8 cellular contexts compared by ENCODE assay signal in the genomic region with DNA sequence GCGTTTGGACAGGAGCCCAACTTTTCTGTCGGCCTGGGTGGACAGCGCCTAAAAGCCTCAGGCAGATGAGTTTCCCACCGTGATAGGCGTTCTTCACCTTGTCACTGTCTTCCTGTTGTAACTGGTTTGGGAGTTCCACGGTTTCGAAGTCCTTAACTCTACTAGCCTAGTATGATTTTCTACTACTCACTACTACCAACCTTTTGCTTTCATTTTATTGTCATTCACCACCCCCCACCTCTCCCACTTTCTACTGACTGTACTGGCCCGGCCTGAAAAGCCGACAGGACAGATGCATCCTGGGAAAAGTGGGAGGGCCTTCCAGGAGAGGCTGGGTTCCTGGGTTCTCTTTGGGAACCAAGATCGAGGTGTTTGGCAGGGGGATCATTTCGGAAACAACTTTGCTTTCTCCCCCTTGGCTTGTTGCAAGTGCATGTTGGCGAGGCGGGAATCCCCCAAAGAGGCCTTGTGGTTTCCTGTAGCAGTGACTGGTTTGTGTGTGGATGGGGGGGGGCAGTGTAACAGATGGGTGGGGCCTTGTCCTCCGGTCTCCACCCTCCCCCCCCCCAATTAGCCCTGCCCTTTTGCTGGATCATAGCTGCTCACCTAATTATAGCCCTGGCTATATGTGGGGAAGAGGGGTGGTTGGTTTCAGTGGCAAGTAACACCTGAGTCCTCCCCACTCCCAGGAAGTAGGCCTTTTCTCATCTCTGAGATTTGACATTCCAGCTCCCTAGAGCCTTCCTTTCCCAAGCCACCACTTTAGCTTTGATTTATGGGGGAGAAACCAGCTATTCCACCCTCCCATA. TPM values are rescaled to one million over a fixed set of nuclear protein-coding genes. Genes with fewer than 3 reads are reported as not detected.
DNase-seq lines count a peak whose midpoint lies in the region; ATAC-seq, FAIRE-seq and TF ChIP-seq lines count a peak whose summit lies in the region.

No MANE protein-coding gene starts in this region.

- peak overlapping the region; percentile 90 for H3K4me3 Mint-ChIP-seq in activated CD4-positive, alpha-beta T cell treated with anti-CD3 and anti-CD28 coated beads, Interleukin-2, amount 10 ng/mL, durations not matched to agents 24 days and 14 days

- no peak for TF ChIP-seq CTCF in coronary artery (IDR thresholded peaks at IDR 0.05)

- peaks cover 55% of the 10 kb centered on the region for H3K4me1 Mint-ChIP-seq in activated CD4-positive, alpha-beta T cell treated with anti-CD3 and anti-CD28 coated beads, Interleukin-2, amount 10 ng/mL, durations not matched to agents 24 days and 14 days

- no peak for FAIRE-seq in H54 (lab: Jason Lieb, UNC)

- DNase-seq in Ammon's horn (ENCODE audit: low spot score) (peak; percentile 56), H54 (ENCODE audit: insufficient read length, low spot score) (peak; percentile 77), NCI-H460 (ENCODE audit: extremely low read depth, low read depth) (peak; percentile 74), coronary artery (ENCODE audit: low spot score) (peak; percentile 86), left lobe of liver (ENCODE audit: low spot score) (peak; percentile 80)
- DNase-seq in activated CD4-positive, alpha-beta T cell treated with anti-CD3 and anti-CD28 coated beads, Interleukin-2, amount 10 ng/mL, durations not matched to agents 24 days and 14 days = peak; percentile 95
- peak; percentile 86 for DNase-seq in stimulated activated CD4-positive, alpha-beta T cell treated with anti-CD3 and anti-CD28 coated beads, Interleukin-2, amount 100 ng/mL, for 4 hours (ENCODE audit: low read depth)

- intact Hi-C loops in activated CD4-positive, alpha-beta T cell treated with anti-CD3 and anti-CD28 coated beads, Interleukin-2, amount 10 ng/mL, durations not matched to agents 24 days and 14 days (cut with micrococcal nuclease) = loop anchor here (1.0 to 5.0 kb wide), 5 partner anchors 20 to 534 kb away; partner anchors contain the start of genes CD68, NEURL4 and SLC16A13

- H3K27me3 Mint-ChIP-seq in activated CD4-positive, alpha-beta T cell treated with anti-CD3 and anti-CD28 coated beads, Interleukin-2, amount 10 ng/mL, durations not matched to agents 24 days and 14 days = peaks cover 5% of the 10 kb centered on the region

- TF ChIP-seq POLR2A in H54 (IDR thresholded peaks at IDR 0.05; ENCODE audit: low read depth, low read length) = no peak

- peak overlapping the region; percentile 92 for H3K4me3 ChIP-seq in coronary artery

- H3K27ac ChIP-seq in coronary artery = peak overlapping the region; percentile 99

- no peaks in the 10 kb centered on the region for H3K9me3 Mint-ChIP-seq in activated CD4-positive, alpha-beta T cell treated with anti-CD3 and anti-CD28 coated beads, Interleukin-2, amount 10 ng/mL, durations not matched to agents 24 days and 14 days

- H3K27ac Mint-ChIP-seq in activated CD4-positive, alpha-beta T cell treated with anti-CD3 and anti-CD28 coated beads, Interleukin-2, amount 10 ng/mL, durations not matched to agents 24 days and 14 days = peak overlapping the region; percentile 98

- H3K36me3 Mint-ChIP-seq in activated CD4-positive, alpha-beta T cell treated with anti-CD3 and anti-CD28 coated beads, Interleukin-2, amount 10 ng/mL, durations not matched to agents 24 days and 14 days (ENCODE audit: low read depth) = peaks cover 59% of the 10 kb centered on the region

- peak; percentile 49 for ATAC-seq in left lobe of liver
- no peak for ATAC-seq in HG02763 (IDR thresholded peaks at IDR 0.05; ENCODE audit: unreplicated experiment)

RNA-seq across cellular contexts. Expression of gene EIF5A, which starts 1.4 kb away (rescaled TPM):
- 659 and 733 TPM in 2 replicates for total RNA-seq in NCI-H460 (2014; rRNA removed; shearing (Covaris generic))
- polyA plus RNA-seq in NCI-H460 (2014; cell fraction: nucleus; rRNA removed) = 808 and 1,059 TPM in 2 replicates
- total RNA-seq in activated CD4-positive, alpha-beta T cell treated with anti-CD3 and anti-CD28 coated beads, Interleukin-2, amount 10 ng/mL, durations not matched to agents 24 days and 14 days = 1,303 and 1,327 TPM in 2 replicates
- 242 TPM for total RNA-seq in left lobe of liver

RNA-seq across cellular contexts. Expression of gene GPS2, which starts 6.3 kb away (rescaled TPM):
- total RNA-seq in NCI-H460 (2014; rRNA removed; shearing (Covaris generic)) = 63.3 and 64.2 TPM in 2 replicates
- polyA plus RNA-seq in NCI-H460 (2014; cell fraction: nucleus; rRNA removed) = 143 and 164 TPM in 2 replicates
- 51.5 and 56.2 TPM in 2 replicates for total RNA-seq in activated CD4-positive, alpha-beta T cell treated with anti-CD3 and anti-CD28 coated beads, Interleukin-2, amount 10 ng/mL, durations not matched to agents 24 days and 14 days
- 21.2 TPM for total RNA-seq in left lobe of liver

RNA-seq across cellular contexts. Expression of gene YBX2, which starts 14.4 kb away (rescaled TPM):
- total RNA-seq in NCI-H460 (2014; rRNA removed; shearing (Covaris generic)) = 0.06 and 0.15 TPM in 2 replicates
- polyA plus RNA-seq in NCI-H460 (2014; cell fraction: nucleus; rRNA removed) = 2.7 and 4.1 TPM in 2 replicates
- 0.21 and 0.33 TPM in 2 replicates for total RNA-seq in activated CD4-positive, alpha-beta T cell treated with anti-CD3 and anti-CD28 coated beads, Interleukin-2, amount 10 ng/mL, durations not matched to agents 24 days and 14 days
- total RNA-seq in left lobe of liver = 0.81 TPM

RNA-seq across cellular contexts. Expression of gene NEURL4, which starts 20.3 kb away (rescaled TPM):
- 15.0 and 22.7 TPM in 2 replicates for total RNA-seq in NCI-H460 (2014; rRNA removed; shearing (Covaris generic))
- 97.4 and 108 TPM in 2 replicates for polyA plus RNA-seq in NCI-H460 (2014; cell fraction: nucleus; rRNA removed)
- total RNA-seq in activated CD4-positive, alpha-beta T cell treated with anti-CD3 and anti-CD28 coated beads, Interleukin-2, amount 10 ng/mL, durations not matched to agents 24 days and 14 days = 59.3 and 59.6 TPM in 2 replicates
- 17.0 TPM for total RNA-seq in left lobe of liver

RNA-seq across cellular contexts. Expression of gene SLC2A4, which starts 27.3 kb away (rescaled TPM):
- not detected in 2 replicates for total RNA-seq in NCI-H460 (2014; rRNA removed; shearing (Covaris generic))
- polyA plus RNA-seq in NCI-H460 (2014; cell fraction: nucleus; rRNA removed) = 0.96 and 1.9 TPM in 2 replicates
- 0.17 and 0.37 TPM in 2 replicates for total RNA-seq in activated CD4-positive, alpha-beta T cell treated with anti-CD3 and anti-CD28 coated beads, Interleukin-2, amount 10 ng/mL, durations not matched to agents 24 days and 14 days
- total RNA-seq in left lobe of liver = 0.48 TPM
